Comparison of ENCODE assay signal across 9 cellular contexts in genomic region chr17:45221997-45222272, GRCh38. TPM values are rescaled to one million over a fixed set of nuclear protein-coding genes. Genes with fewer than 3 reads are reported as not detected.
DNase-seq lines count a peak whose midpoint lies in the region; ATAC-seq and TF ChIP-seq lines count a peak whose summit lies in the region.
"Had no signal": no experiment of that assay in that cellular context is flagged by ENCODE, and none has a peak within 500 bp of the region (broad histone marks: within the 10 kb centered on the region; RNA-seq: fewer than 3 reads in every experiment).

No MANE protein-coding gene starts in this region.

- peak overlapping the region; percentile 98 for H3K27ac ChIP-seq in CD4-positive, CD25-positive, alpha-beta regulatory T cell (ENCODE audit: insufficient read depth, low read length, poor library complexity, severe bottlenecking)
- H3K27ac ChIP-seq in adrenal gland = peak overlapping the region in 1 of 5 donors; percentile 44

- intact Hi-C loops in adrenal gland (cut with DNase I) = loop anchor here in 1 of 2 donors (5.0 to 10.0 kb wide), 2 partner anchors 165 to 613 kb away; no protein-coding TSS in a partner anchor

- no peak overlapping the region for H3K4me3 ChIP-seq in CD4-positive, CD25-positive, alpha-beta regulatory T cell (ENCODE audit: low read depth, low read length)
- H3K4me3 ChIP-seq in NT2/D1 (ENCODE audit: insufficient read length, low read depth) (peak overlapping the region; percentile 45), neuron (ENCODE audit: low read length) (no peak overlapping the region), adrenal gland (peak overlapping the region in 2 of 4 donors; percentile 6 to 79)

- peak overlapping the region in 1 of 4 donors; percentile 86 for H3K4me3 Mint-ChIP-seq in CD4-positive, CD25-positive, alpha-beta regulatory T cell

- H3K27ac Mint-ChIP-seq in CD4-positive, CD25-positive, alpha-beta regulatory T cell = no peak overlapping the region

- TF ChIP-seq POLR2A in adrenal gland (IDR thresholded peaks at IDR 0.05) = no peak

- WGBS in adrenal gland, 4 donors = 0 to 1% (median 0%) methylated on average over 15 to 36 of the region's 36 CpGs; no CpG with 5 or more reads in 1 of the 4 donors

- H3K9ac ChIP-seq in NT2/D1 (ENCODE audit: insufficient read length, low read depth) = peak overlapping the region; percentile 74

- peak overlapping the region; percentile 66 for H2AFZ ChIP-seq in neuron (ENCODE audit: low read depth, low read length)

- peaks cover 69% of the 10 kb centered on the region for H3K4me1 ChIP-seq in CD4-positive, CD25-positive, alpha-beta regulatory T cell (ENCODE audit: control insufficient read depth, insufficient read depth, low read length, poor library complexity, severe bottlenecking)
- H3K4me1 ChIP-seq in NT2/D1 (ENCODE audit: insufficient read depth, insufficient read length) (peaks cover 22% of the 10 kb centered on the region), neuron (ENCODE audit: insufficient read depth, low read length) (no peaks in the 10 kb centered on the region), adrenal gland (replicated peaks in 1 of 2) (peaks cover 0 to 7% of the 10 kb centered on the region in 2 donors)

- no peak for TF ChIP-seq CTCF in adrenal gland (IDR thresholded peaks at IDR 0.05)

- H3K27me3 ChIP-seq in CD4-positive, CD25-positive, alpha-beta regulatory T cell (ENCODE audit: control insufficient read depth, insufficient read depth, low read length) = no peaks in the 10 kb centered on the region
- H3K27me3 ChIP-seq in NT2/D1 (ENCODE audit: insufficient read depth, insufficient read length) = peaks cover 57% of the 10 kb centered on the region
- peaks cover 57% of the 10 kb centered on the region for H3K27me3 ChIP-seq in neuron (ENCODE audit: insufficient read depth, low read length)
- no peaks in the 10 kb centered on the region for H3K27me3 ChIP-seq in adrenal gland

- peaks cover 0 to 2% (median 0%) of the 10 kb centered on the region in 7 donors for H3K9me3 Mint-ChIP-seq in CD4-positive, CD25-positive, alpha-beta regulatory T cell

- no peak for DNase-seq in CD4-positive, CD25-positive, alpha-beta regulatory T cell
- DNase-seq in NT2/D1 (ENCODE audit: low read depth, low spot score) (no peak), epidermal melanocyte (ENCODE audit: insufficient read length, low spot score) (peak; percentile 11), adrenal gland (no peak), AML-193 (lab: John Stamatoyannopoulos, UW) (no peak), dermis blood vessel endothelial cell (no peak)

- H3K4me1 Mint-ChIP-seq in CD4-positive, CD25-positive, alpha-beta regulatory T cell = peaks cover under 1 to 58% (median 35%) of the 10 kb centered on the region in 4 donors

- ATAC-seq in CD4-positive, CD25-positive, alpha-beta regulatory T cell (ENCODE audit: low read depth in 2 of 2) = no peak
- ATAC-seq in HG03571 (IDR thresholded peaks at IDR 0.05; ENCODE audit: unreplicated experiment) = no peak

- H3K9me3 ChIP-seq in CD4-positive, CD25-positive, alpha-beta regulatory T cell (ENCODE audit: control insufficient read depth in 2 of 2, low read length in 2 of 2) = no peaks in the 10 kb centered on the region
- H3K9me3 ChIP-seq in NT2/D1 (ENCODE audit: insufficient read depth, low read length) (no peaks in the 10 kb centered on the region), neuron (ENCODE audit: low read length) (peaks cover 3% of the 10 kb centered on the region), adrenal gland (replicated peaks in 1 of 3) (no peaks in the 10 kb centered on the region)

- H3K36me3 Mint-ChIP-seq in CD4-positive, CD25-positive, alpha-beta regulatory T cell = peaks cover 18% of the 10 kb centered on the region

- peaks cover 17% of the 10 kb centered on the region for H3K27me3 Mint-ChIP-seq in CD4-positive, CD25-positive, alpha-beta regulatory T cell

- H3K36me3 ChIP-seq in CD4-positive, CD25-positive, alpha-beta regulatory T cell (ENCODE audit: control insufficient read depth, insufficient read depth, low read length) = peaks cover under 1% of the 10 kb centered on the region
- H3K36me3 ChIP-seq in NT2/D1 (ENCODE audit: insufficient read depth, insufficient read length, low read length) (no peaks in the 10 kb centered on the region), neuron (ENCODE audit: insufficient read depth, low read length) (no peaks in the 10 kb centered on the region), adrenal gland (replicated peaks in 1 of 2) (no peaks in the 10 kb centered on the region)

RNA-seq across cellular contexts. Expression of gene FMNL1, which starts 0.2 kb away (rescaled TPM):
- 575 TPM for total RNA-seq in CD4-positive, CD25-positive, alpha-beta regulatory T cell
- 10 to 100 TPM; 22.8 to 28.5 (median 24.7) TPM for polyA plus RNA-seq in CD4-positive, CD25-positive, alpha-beta regulatory T cell
- total RNA-seq in adrenal gland (10 to 100 TPM in 6 of 8 donors, 1 to 10 TPM in 2; 6.7 to 20.3 (median 15.3) TPM), dermis blood vessel endothelial cell (1.0 and 4.0 TPM in 2 replicates)
- polyA plus RNA-seq in adrenal gland = 10 to 100 TPM in 2 of 3 donors, 1 to 10 TPM in 1; 3.6 to 31.9 (median 13.7) TPM

RNA-seq across cellular contexts. Expression of gene SPATA32, which starts 40.0 kb away (rescaled TPM):
- total RNA-seq in CD4-positive, CD25-positive, alpha-beta regulatory T cell = 0.20 TPM
- polyA plus RNA-seq in CD4-positive, CD25-positive, alpha-beta regulatory T cell = under 1 TPM in 2 of 4 donors, not detected in 2; 0.36 to 0.60 TPM
- total RNA-seq in adrenal gland = under 1 TPM in 1 of 8 donors, not detected in 7; 0.11 TPM
- not detected for polyA plus RNA-seq in adrenal gland
- 0.05 TPM in 1 of 2 replicates, not detected in the other for total RNA-seq in dermis blood vessel endothelial cell
- total RNA-seq: RPMI7951 had no signal

Comparison
In these comparisons a context has a peak if more than half of its experiments do, and no peak if none do; other contexts are left out.
1. RNA of gene FMNL1, which starts 0.2 kb away (total RNA-seq): 575 TPM in CD4-positive, CD25-positive, alpha-beta regulatory T cell (single experiment); 6.7 to 20.3 TPM in adrenal gland and 1.0 to 4.0 TPM in dermis blood vessel endothelial cell; every median in the first group is over 10 times any median in the second.